ENCODE assay signal across 19 cellular contexts in genomic region chr9:108474356-108474755, GRCh38.
DNase-seq lines count a peak whose midpoint lies in the region; ATAC-seq and TF ChIP-seq lines count a peak whose summit lies in the region.
"Had no signal": no experiment of that assay in that cellular context is flagged by ENCODE, and none has a peak within 500 bp of the region (broad histone marks: within the 10 kb centered on the region; RNA-seq: fewer than 3 reads in every experiment).

No MANE protein-coding gene starts in this region.

- H3K27me3 ChIP-seq in adipocyte (replicated peaks; ENCODE audit: control insufficient read depth, insufficient read depth, low read length) (no peaks in the 10 kb centered on the region), gastrocnemius medialis (no peaks in the 10 kb centered on the region)

- intact Hi-C loops in gastrocnemius medialis (cut with DNase I; ENCODE audit: low total_unique reads), result loop anchor here (5.0 kb wide), 2 partner anchors 78 to 722 kb away; no protein-coding TSS in a partner anchor

- H3K4me1 ChIP-seq in HEK293 (ENCODE audit: control insufficient read depth, insufficient read depth, low read length) (peaks cover 20% of the 10 kb centered on the region), adipocyte (ENCODE audit: control insufficient read depth, insufficient read depth, low read length) (peaks cover 65% of the 10 kb centered on the region), gastrocnemius medialis (peaks cover 44 to 68% of the 10 kb centered on the region in 2 donors)

- H3K4me3 ChIP-seq in HEK293 (ENCODE audit: low read depth, low read length) (no peak overlapping the region), adipocyte (ENCODE audit: low read length) (peak overlapping the region; percentile 52), gastrocnemius medialis (no peak overlapping the region)
- H3K4me3 ChIP-seq: dorsolateral prefrontal cortex, left ventricle myocardium inferior, thoracic aorta had no signal

- POLR2A ChIA-PET in HEK293 (lab: Yijun Ruan, JAX), result interaction anchor here (0.5 to 0.7 kb wide), 2 partner anchors 19 to 295 kb away, joined by 3 read pairs; no protein-coding TSS in a partner anchor

- peak overlapping the region; percentile 63 for H3K9ac ChIP-seq in adipocyte (ENCODE audit: low read length)

- H3K27ac ChIP-seq in HEK293 (ENCODE audit: extremely low read depth, low read depth, low read length) (peak overlapping the region; percentile 58; the same call in 1 of the 2 replicates), gastrocnemius medialis (peak overlapping the region; percentile 23 to 84 (median 68))
- H3K27ac ChIP-seq: dorsolateral prefrontal cortex, left ventricle myocardium inferior, thoracic aorta had no signal

- in situ Hi-C loops in gastrocnemius medialis (cut with MboI; ENCODE audit: low sequenced_read_pairs in 4 of 4), result loop anchor here in 1 of 4 donors (25.0 kb wide), 1 partner anchor 88 kb away; no protein-coding TSS in a partner anchor

- peak in 1 of 2 donors; percentile 18 for ATAC-seq in gastrocnemius medialis
- ATAC-seq in HG03571 (IDR thresholded peaks at IDR 0.05; ENCODE audit: unreplicated experiment), result no peak
- ATAC-seq: activated CD4-positive, CD25-positive, alpha-beta regulatory T cell treated with anti-CD3 and anti-CD28 coated beads, Interleukin-2, amount 50 U/mL, for 24 hours; activated naive CD4-positive, alpha-beta T cell treated with anti-CD3 and anti-CD28 coated beads, Interleukin-2, amount 50 U/mL, for 72 hours; activated T-cell treated with anti-CD3 and anti-CD28 coated beads, Interleukin-2, amount 50 U/mL, for 72 hours; esophagus mucosa; stimulated activated effector memory CD8-positive, alpha-beta T cell treated with anti-CD3 and anti-CD28 coated beads, Interleukin-12 subunit alpha, Interleukin-12 subunit beta, amount 100 ng/mL, for 72 hours had no signal

- TF ChIP-seq POLR2A in gastrocnemius medialis (IDR thresholded peaks at IDR 0.05), result no peak

- CTCF ChIA-PET in HEK293 (lab: Yijun Ruan, JAX), result interaction anchor here (0.9 to 1.5 kb wide), 2 partner anchors 25 to 93 kb away, joined by 3 to 4 read pairs; no protein-coding TSS in a partner anchor

- H3K36me3 ChIP-seq in HEK293 (ENCODE audit: control insufficient read depth in 2 of 2, insufficient read depth in 1 of 2, low read length in 2 of 2) (no peaks in the 10 kb centered on the region), adipocyte (ENCODE audit: control insufficient read depth, insufficient read depth, low read length, severe bottlenecking) (no peaks in the 10 kb centered on the region), gastrocnemius medialis (no peaks in the 10 kb centered on the region)
- H3K36me3 ChIP-seq: left ventricle myocardium inferior, thoracic aorta had no signal

- H3K9me3 ChIP-seq in HEK293 (ENCODE audit: control insufficient read depth, insufficient read depth, low read depth, low read length) (no peaks in the 10 kb centered on the region), adipocyte (ENCODE audit: control insufficient read depth, low read length) (no peaks in the 10 kb centered on the region), gastrocnemius medialis (no peaks in the 10 kb centered on the region)
- H3K9me3 ChIP-seq: left ventricle myocardium inferior, thoracic aorta had no signal

- no peak for DNase-seq in adipocyte (ENCODE audit: low read depth)
- peak; percentile 23 for DNase-seq in fibroblast of peridontal ligament (ENCODE audit: extremely low read depth)
- no peak for DNase-seq in gastrocnemius medialis
- DNase-seq in activated CD8-positive, alpha-beta memory T cell treated with anti-CD3 and anti-CD28 coated beads, Interleukin-2, amount 50 U/mL, for 48 hours, result no peak
- DNase-seq in DMS53 (lab: John Stamatoyannopoulos, UW), result no peak
- DNase-seq in SHP77 treated with DMSO at 0.1 percent for 48 hours (lab: John Stamatoyannopoulos, UW), result no peak
- DNase-seq: activated CD8-positive, alpha-beta memory T cell treated with anti-CD3 and anti-CD28 coated beads for 24 hours; activated T-cell treated with anti-CD3 and anti-CD28 coated beads, Interleukin-2, amount 50 U/mL, for 72 hours; CD8-positive, alpha-beta memory T cell; dorsolateral prefrontal cortex; left ventricle myocardium inferior; NCI-H1417 treated with DMSO at 0.1 percent for 48 hours had no signal

- TF ChIP-seq CTCF in HEK293 (tag by site-specific recombination; IDR thresholded peaks at IDR 0.05), result no peak
- TF ChIP-seq CTCF in gastrocnemius medialis (IDR thresholded peaks at IDR 0.05 in 4 of 5, conservative IDR thresholded peaks at IDR 0.05 in 1 of 5), result no peak

TF ChIP-seq in HEK293, 187 proteins besides CTCF, POLR2A, EP300 and RAD21:
- TF ChIP-seq ZNF791 (tag by site-specific recombination; IDR thresholded peaks at IDR 0.05), result no peak
- no peak for TF ChIP-seq SCRT1 (tag by site-specific recombination; IDR thresholded peaks at IDR 0.05; ENCODE audit: borderline replicate concordance)
- no peak for TF ChIP-seq ZNF175 (tag by site-specific recombination; IDR thresholded peaks at IDR 0.05)
- TF ChIP-seq GLIS1 (tag by site-specific recombination; IDR thresholded peaks at IDR 0.05), result peak; percentile 79
- no peak for TF ChIP-seq ZBTB17 (tag by site-specific recombination; IDR thresholded peaks at IDR 0.05)
- TF ChIP-seq ZNF174 (tag by site-specific recombination; IDR thresholded peaks at IDR 0.05), result no peak
- TF ChIP-seq SP3 (tag by site-specific recombination; IDR thresholded peaks at IDR 0.05), result no peak
TF ChIP-seq in HEK293: peak in this region for 1.
